6 cellular contexts compared by ENCODE assay signal in the genomic region with DNA sequence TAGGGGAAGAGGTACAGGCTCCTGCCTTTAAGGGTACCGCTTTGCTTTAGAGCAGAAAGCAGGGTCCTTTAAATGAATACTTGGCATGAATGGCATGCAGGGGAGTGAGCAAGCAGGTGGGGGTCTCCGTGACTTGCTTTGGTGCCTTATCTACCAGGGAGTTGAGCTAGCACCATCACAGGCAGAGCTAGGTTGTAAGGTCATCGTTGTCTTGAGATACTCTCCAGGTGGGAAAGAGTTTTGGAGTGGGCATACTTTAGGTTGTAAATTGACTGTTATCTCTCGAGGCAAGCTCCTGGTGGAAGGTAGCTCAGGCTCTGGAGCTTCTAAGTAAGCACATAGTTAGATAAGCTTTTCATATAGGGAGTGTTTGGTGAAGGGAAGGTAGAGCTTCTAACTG.
"Had no signal": no experiment of that assay in that cellular context is flagged by ENCODE, and none has a peak within 500 bp of the region (broad histone marks: within the 10 kb centered on the region; RNA-seq: fewer than 3 reads in every experiment).

No MANE protein-coding gene starts in this region.

- H3K4me3 ChIP-seq: K562 had no signal

- H3K9me3 Mint-ChIP-seq: H9 had no signal

- ATAC-seq: K562 had no signal

- DNase-seq: GOT3, H9, HCEC 1CT, IMR-90, KG1 had no signal
